In the genomic region with DNA sequence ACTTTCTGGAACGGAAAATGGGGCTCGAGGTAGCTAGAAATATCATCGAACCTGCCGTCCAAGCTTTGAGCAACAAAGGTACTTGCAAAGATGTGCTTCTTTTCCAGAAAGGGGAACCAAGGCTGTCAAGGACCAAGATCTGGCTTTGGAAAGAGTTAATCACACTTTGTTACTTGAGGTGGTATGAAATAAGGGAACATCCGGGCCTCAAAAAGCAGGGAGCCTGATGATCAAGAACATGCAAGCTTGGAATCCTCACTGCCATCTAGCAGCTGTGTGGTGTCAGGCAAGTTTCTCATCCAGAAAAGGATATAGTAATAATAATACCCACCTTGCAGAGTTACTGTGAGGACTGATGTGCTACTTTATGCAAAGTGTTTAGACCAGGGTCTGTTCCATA, we compare ENCODE assay signal across 30 cellular contexts.
"Had no signal": no experiment of that assay in that cellular context is flagged by ENCODE, and none has a peak within 500 bp of the region (broad histone marks: within the 10 kb centered on the region; RNA-seq: fewer than 3 reads in every experiment).

No MANE protein-coding gene starts in this region.

- DNase-seq: activated effector memory CD4-positive, alpha-beta T cell treated with anti-CD3 and anti-CD28 coated beads, Interleukin-2, amount 50 U/mL, for 16 hours; activated effector memory CD4-positive, alpha-beta T cell treated with Interleukin-2 at 50 U/mL for 16 hours; activated gamma-delta T cell; activated gamma-delta T cell treated with Interleukin-2 at 50 U/mL for 16 hours; activated naive CD4-positive, alpha-beta T cell; activated naive CD4-positive, alpha-beta T cell treated with anti-CD3 and anti-CD28 coated beads for 36 hours; activated naive CD4-positive, alpha-beta T cell treated with anti-CD3 and anti-CD28 coated beads, Interleukin-2, amount 10 ng/mL, durations not matched to agents 7 days and 5 days; activated naive CD4-positive, alpha-beta T cell treated with anti-CD3 and anti-CD28 coated beads, Interleukin-2, amount 50 U/mL, for 16 hours; activated naive CD4-positive, alpha-beta T cell treated with Interleukin-2 at 50 U/mL for 16 hours; activated naive CD8-positive, alpha-beta T cell treated with anti-CD3 and anti-CD28 coated beads for 36 hours; activated naive CD8-positive, alpha-beta T cell treated with anti-CD3 and anti-CD28 coated beads, Interleukin-2, amount 10 ng/mL, durations not matched to agents 7 days and 5 days; activated naive CD8-positive, alpha-beta T cell treated with anti-CD3 and anti-CD28 coated beads, Interleukin-2, amount 50 U/mL, for 24 hours; activated T-cell treated with anti-CD3 and anti-CD28 coated beads for 4 hours; activated T-cell treated with anti-CD3 and anti-CD28 coated beads, Interleukin-2, amount 50 U/mL, for 1 hour; activated T-cell treated with anti-CD3 and anti-CD28 coated beads, Interleukin-2, amount 50 U/mL, for 24 hours; activated T-cell treated with anti-CD3 and anti-CD28 coated beads, Interleukin-2, amount 50 U/mL, for 4 hours; activated T-cell treated with anti-CD3 and anti-CD28 coated beads, Interleukin-2, amount 50 U/mL, for 48 hours; activated T-cell treated with anti-CD3 and anti-CD28 coated beads, Interleukin-2, amount 50 U/mL, for 72 hours; amniotic stem cell; amygdala; anterior cingulate cortex; aorta; body of pancreas; brain microvascular endothelial cell; central memory CD4-positive, alpha-beta T cell; cerebellar nuclear complex had no signal

- H3K4me3 ChIP-seq: adrenal gland, ascending aorta, body of pancreas, breast epithelium, cardiac muscle cell had no signal

- H3K36me3 ChIP-seq: adrenal gland, ascending aorta, brain microvascular endothelial cell, breast epithelium, cardiac muscle cell had no signal

- H3K27ac ChIP-seq: adrenal gland, ascending aorta, body of pancreas, brain microvascular endothelial cell, breast epithelium, cardiac muscle cell had no signal

- H3K4me1 ChIP-seq: adrenal gland, ascending aorta, breast epithelium had no signal

- H3K9me3 ChIP-seq: adrenal gland, ascending aorta, body of pancreas, breast epithelium had no signal

- H3K27me3 ChIP-seq: adrenal gland, ascending aorta, body of pancreas, brain microvascular endothelial cell, breast epithelium, cardiac muscle cell had no signal
